8 cellular contexts compared by ENCODE assay signal in the genomic region with DNA sequence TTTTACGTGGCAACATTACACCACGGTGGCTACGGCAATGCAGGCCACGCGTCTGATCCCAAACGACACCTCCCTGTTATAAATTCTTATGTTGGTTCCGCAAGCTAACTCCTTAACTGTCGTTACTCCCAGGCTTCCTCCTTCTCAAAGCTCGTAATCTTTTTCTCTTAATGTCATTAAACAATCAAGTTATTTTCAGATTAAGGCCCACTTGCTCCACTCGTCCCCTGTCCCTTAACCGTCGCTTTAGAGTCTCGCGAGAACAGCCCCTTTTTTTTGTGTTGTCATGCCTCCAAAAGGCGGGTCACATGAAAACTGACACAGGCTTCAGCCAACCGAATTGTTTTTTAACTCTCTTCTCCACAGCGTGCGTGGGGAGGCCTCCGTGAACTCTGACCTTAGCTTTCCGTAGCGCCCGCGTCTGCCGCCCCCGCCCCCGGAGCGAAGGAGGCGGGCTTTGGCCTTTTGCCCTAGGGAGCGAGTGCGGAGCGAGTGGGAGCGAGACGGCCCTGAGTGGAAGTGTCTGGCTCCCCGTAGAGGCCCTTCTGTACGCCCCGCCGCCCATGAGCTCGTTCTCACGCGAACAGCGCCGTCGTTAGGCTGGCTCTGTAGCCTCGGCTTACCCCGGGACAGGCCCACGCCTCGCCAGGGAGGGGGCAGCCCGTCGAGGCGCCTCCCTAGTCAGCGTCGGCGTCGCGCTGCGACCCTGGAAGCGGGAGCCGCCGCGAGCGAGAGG. TPM values are rescaled to one million over a fixed set of nuclear protein-coding genes. Genes with fewer than 3 reads are reported as not detected.
A peak's percentile ranks its signal among the peaks of the same experiment; 100 is the strongest.
DNase-seq lines count a peak whose midpoint lies in the region; ATAC-seq and TF ChIP-seq lines count a peak whose summit lies in the region.

Gene CAND1, plus strand, starts transcription at position 463 of the 736 bp plus-strand sequence. CDS start 360 bp downstream, outside the sequence.

- H3K4me3 ChIP-seq in H7 (ENCODE audit: insufficient read depth, low read depth, low read length) = peak within 1 kb of the TSS; percentile 99
- peak within 1 kb of the TSS; percentile 78 for H3K4me3 ChIP-seq in Loucy (ENCODE audit: low read length, poor library complexity, severe bottlenecking)

- H3K4me1 ChIP-seq in Loucy (ENCODE audit: insufficient read depth, low read length, poor library complexity, severe bottlenecking) = peaks cover 36% of the 10 kb centered on the region

- peak; percentile 99 for DNase-seq in EL
- peak; percentile 86 for DNase-seq in H7
- DNase-seq in activated effector memory CD4-positive, alpha-beta T cell treated with Interleukin-2 at 50 U/mL for 16 hours = peak; percentile 95
- peak; percentile 100 for DNase-seq in fibroblast of peridontal ligament (ENCODE audit: extremely low read depth)
- DNase-seq in natural killer cell treated with Interleukin-12 subunit alpha and Interleukin-12 subunit beta and Interleukin-15 and Interleukin-18, amount 100 ng/mL, for 72 hours (ENCODE audit: low spot score) = peak; percentile 98
- DNase-seq in stimulated activated naive CD8-positive, alpha-beta T cell treated with anti-CD3 and anti-CD28 coated beads, Interleukin-15, Interleukin-2, amounts not matched to agents 100 U/mL and 50 U/mL, for 24 hours = peak; percentile 95

- peaks cover 25 to 27% of the 10 kb centered on the region in 2 donors for H3K4me1 Mint-ChIP-seq in natural killer cell treated with Interleukin-12 subunit alpha and Interleukin-12 subunit beta and Interleukin-15 and Interleukin-18, amount 100 ng/mL, for 72 hours (ENCODE audit: low read depth in 2 of 2)

- no peak for TF ChIP-seq CTCF in Loucy (conservative IDR thresholded peaks at IDR 0.05; ENCODE audit: low read length)

- peak within 1 kb of the TSS; percentile 85 for H3K4me3 Mint-ChIP-seq in natural killer cell treated with Interleukin-12 subunit alpha and Interleukin-12 subunit beta and Interleukin-15 and Interleukin-18, amount 100 ng/mL, for 72 hours

- TF ChIP-seq POLR2A in Raji (IDR thresholded peaks at IDR 0.05; ENCODE audit: insufficient read depth, low read depth, low read length) = peak; percentile 85

- H3K36me3 ChIP-seq in H7 (replicated peaks; ENCODE audit: control insufficient read depth, insufficient read depth, low read length) = no peaks in the 10 kb centered on the region
- no peaks in the 10 kb centered on the region for H3K36me3 ChIP-seq in Loucy (ENCODE audit: insufficient read depth, low read length)

- H3K27me3 ChIP-seq in H7 (ENCODE audit: control insufficient read depth, insufficient read depth, low read length) = no peaks in the 10 kb centered on the region
- H3K27me3 ChIP-seq in Loucy (ENCODE audit: insufficient read depth, low read length, poor library complexity, severe bottlenecking) = no peaks in the 10 kb centered on the region

- H3K27me3 Mint-ChIP-seq in natural killer cell treated with Interleukin-12 subunit alpha and Interleukin-12 subunit beta and Interleukin-15 and Interleukin-18, amount 100 ng/mL, for 72 hours = no peaks in the 10 kb centered on the region

- H3K27ac Mint-ChIP-seq in natural killer cell treated with Interleukin-12 subunit alpha and Interleukin-12 subunit beta and Interleukin-15 and Interleukin-18, amount 100 ng/mL, for 72 hours = peak within 1 kb of the TSS; percentile 96 to 98

- peaks cover 45% of the 10 kb centered on the region for H3K79me2 ChIP-seq in Loucy (ENCODE audit: insufficient read depth, low read length)

- peak within 1 kb of the TSS; percentile 98 for H2AFZ ChIP-seq in Loucy (ENCODE audit: low read length)

- peak within 1 kb of the TSS; percentile 96 for H3K9ac ChIP-seq in Loucy (ENCODE audit: low read depth, low read length, poor library complexity, severe bottlenecking)

- H3K36me3 Mint-ChIP-seq in natural killer cell treated with Interleukin-12 subunit alpha and Interleukin-12 subunit beta and Interleukin-15 and Interleukin-18, amount 100 ng/mL, for 72 hours = peaks cover 6% of the 10 kb centered on the region

- H4K20me1 ChIP-seq in Loucy (ENCODE audit: insufficient read depth, low read length, poor library complexity, severe bottlenecking) = peaks cover 45% of the 10 kb centered on the region

- no peaks in the 10 kb centered on the region for H3K9me3 Mint-ChIP-seq in natural killer cell treated with Interleukin-12 subunit alpha and Interleukin-12 subunit beta and Interleukin-15 and Interleukin-18, amount 100 ng/mL, for 72 hours

- H3K9me3 ChIP-seq in Loucy (ENCODE audit: insufficient read depth, low read depth, low read length) = no peaks in the 10 kb centered on the region

- H3K4me2 ChIP-seq in Loucy (ENCODE audit: low read depth, low read length, poor library complexity, severe bottlenecking) = peak within 1 kb of the TSS; percentile 82

- ATAC-seq in natural killer cell treated with Interleukin-12 subunit alpha and Interleukin-12 subunit beta and Interleukin-15 and Interleukin-18, amount 100 ng/mL, for 72 hours = peak; percentile 91 to 94
- peak; percentile 84 for ATAC-seq in stimulated activated naive CD8-positive, alpha-beta T cell treated with anti-CD3 and anti-CD28 coated beads, Interleukin-15, Interleukin-2, amounts not matched to agents 100 U/mL and 50 U/mL, for 24 hours

- H3F3A ChIP-seq in Loucy (ENCODE audit: low read depth) = no peaks in the 10 kb centered on the region

- no peaks in the 10 kb centered on the region for H3K9me2 ChIP-seq in Loucy (replicated peaks; ENCODE audit: low read depth, low read length)

RNA-seq across cellular contexts. Expression of gene CAND1, which starts in this region (rescaled TPM):
- total RNA-seq in H7 (2014; rRNA removed; shearing (Covaris generic)) = 134 and 153 TPM in 2 replicates
- 100 to 1,000 TPM; 140 to 161 TPM for total RNA-seq in natural killer cell treated with Interleukin-12 subunit alpha and Interleukin-12 subunit beta and Interleukin-15 and Interleukin-18, amount 100 ng/mL, for 72 hours

Comparison
In these comparisons a context has a peak if more than half of its experiments do, and no peak if none do; other contexts are left out.
1. Peak in every context shown above with its lines: DNase-seq, ATAC-seq and H3K4me3 ChIP-seq.